24 cellular contexts compared by ENCODE assay signal in genomic region chr2:139917723-139918384, GRCh38.
"Had no signal": no experiment of that assay in that cellular context is flagged by ENCODE, and none has a peak within 500 bp of the region (broad histone marks: within the 10 kb centered on the region; RNA-seq: fewer than 3 reads in every experiment).

No MANE protein-coding gene starts in this region.

- DNase-seq: activated B cell treated with CpG ODN at 0.5 μM for 24 hours; activated CD4-positive, alpha-beta memory T cell treated with anti-CD3 and anti-CD28 coated beads for 36 hours; activated CD4-positive, alpha-beta T cell treated with anti-CD3 and anti-CD28 coated beads for 36 hours; activated effector memory CD4-positive, alpha-beta T cell treated with anti-CD3 and anti-CD28 coated beads, Interleukin-2, amount 50 U/mL, for 16 hours; activated naive CD4-positive, alpha-beta T cell treated with anti-CD3 and anti-CD28 coated beads, Interleukin-2, amount 50 U/mL, for 16 hours; activated naive CD8-positive, alpha-beta T cell treated with anti-CD3 and anti-CD28 coated beads, Interleukin-2, amount 50 U/mL, for 24 hours; activated T-cell treated with anti-CD3 and anti-CD28 coated beads, Interleukin-2, amount 50 U/mL, for 72 hours; endodermal cell; foreskin keratinocyte; kidney; lower lobe of right lung; mesendoderm; mucosa of descending colon; stimulated activated naive CD8-positive, alpha-beta T cell treated with anti-CD3 and anti-CD28 coated beads, Interleukin-15, amount 100 ng/mL, for 72 hours; SW 1271; T-helper 17 cell; tibial artery had no signal

- H3K4me3 Mint-ChIP-seq: activated B cell treated with CpG ODN at 0.5 μM for 24 hours; activated CD4-positive, alpha-beta memory T cell treated with anti-CD3 and anti-CD28 coated beads for 36 hours; activated CD4-positive, alpha-beta T cell treated with anti-CD3 and anti-CD28 coated beads for 36 hours; activated naive CD8-positive, alpha-beta T cell treated with anti-CD3 and anti-CD28 coated beads, Interleukin-2, amount 50 U/mL, for 24 hours; activated T-cell treated with anti-CD3 and anti-CD28 coated beads, Interleukin-2, amount 50 U/mL, for 72 hours; central memory CD8-positive, alpha-beta T cell; endodermal cell; neural crest cell; stimulated activated effector memory CD8-positive, alpha-beta T cell treated with anti-CD3 and anti-CD28 coated beads, Interleukin-12 subunit alpha, Interleukin-12 subunit beta, amount 100 ng/mL, for 72 hours; stimulated activated naive CD8-positive, alpha-beta T cell treated with anti-CD3 and anti-CD28 coated beads, Interleukin-15, amount 100 ng/mL, for 72 hours; T-helper 17 cell had no signal

- H3K9me3 Mint-ChIP-seq: activated B cell treated with CpG ODN at 0.5 μM for 24 hours, neural crest cell had no signal

- H3K27me3 Mint-ChIP-seq: activated B cell treated with CpG ODN at 0.5 μM for 24 hours; activated CD4-positive, alpha-beta memory T cell treated with anti-CD3 and anti-CD28 coated beads for 36 hours; activated CD4-positive, alpha-beta T cell treated with anti-CD3 and anti-CD28 coated beads for 36 hours; activated naive CD8-positive, alpha-beta T cell treated with anti-CD3 and anti-CD28 coated beads, Interleukin-2, amount 50 U/mL, for 24 hours; central memory CD8-positive, alpha-beta T cell; progenitor cell of endocrine pancreas; stimulated activated naive CD8-positive, alpha-beta T cell treated with anti-CD3 and anti-CD28 coated beads, Interleukin-15, amount 100 ng/mL, for 72 hours; T-helper 17 cell had no signal

- H3K27me3 ChIP-seq: breast epithelium, foreskin keratinocyte, tibial artery had no signal

- H3K36me3 Mint-ChIP-seq: activated CD4-positive, alpha-beta memory T cell treated with anti-CD3 and anti-CD28 coated beads for 36 hours; stimulated activated effector memory CD8-positive, alpha-beta T cell treated with anti-CD3 and anti-CD28 coated beads, Interleukin-12 subunit alpha, Interleukin-12 subunit beta, amount 100 ng/mL, for 72 hours had no signal

- H3K4me1 ChIP-seq: breast epithelium, foreskin keratinocyte, lower lobe of right lung, tibial artery had no signal

- H3K36me3 ChIP-seq: breast epithelium, lower lobe of right lung, tibial artery had no signal

- H3K9me3 ChIP-seq: breast epithelium, lower lobe of right lung, mucosa of descending colon, tibial artery had no signal

- H3K27ac ChIP-seq: breast epithelium, coronary artery, epithelial cell of prostate, foreskin keratinocyte, lower lobe of right lung, tibial artery had no signal

- H3K27ac Mint-ChIP-seq: activated B cell treated with CpG ODN at 0.5 μM for 24 hours; activated CD4-positive, alpha-beta memory T cell treated with anti-CD3 and anti-CD28 coated beads for 36 hours; activated CD4-positive, alpha-beta T cell treated with anti-CD3 and anti-CD28 coated beads for 36 hours; activated naive CD8-positive, alpha-beta T cell treated with anti-CD3 and anti-CD28 coated beads, Interleukin-2, amount 50 U/mL, for 24 hours; activated T-cell treated with anti-CD3 and anti-CD28 coated beads, Interleukin-2, amount 50 U/mL, for 72 hours; endodermal cell; progenitor cell of endocrine pancreas; stimulated activated effector memory CD8-positive, alpha-beta T cell treated with anti-CD3 and anti-CD28 coated beads, Interleukin-12 subunit alpha, Interleukin-12 subunit beta, amount 100 ng/mL, for 72 hours; stimulated activated naive CD8-positive, alpha-beta T cell treated with anti-CD3 and anti-CD28 coated beads, Interleukin-15, amount 100 ng/mL, for 72 hours; T-helper 17 cell had no signal

- H3K4me3 ChIP-seq: breast epithelium, coronary artery, lower lobe of right lung, mucosa of descending colon, tibial artery had no signal

- H3K4me1 Mint-ChIP-seq: activated B cell treated with CpG ODN at 0.5 μM for 24 hours; activated CD4-positive, alpha-beta T cell treated with anti-CD3 and anti-CD28 coated beads for 36 hours; activated naive CD8-positive, alpha-beta T cell treated with anti-CD3 and anti-CD28 coated beads, Interleukin-2, amount 50 U/mL, for 24 hours; central memory CD8-positive, alpha-beta T cell; endodermal cell; neural crest cell; stimulated activated effector memory CD8-positive, alpha-beta T cell treated with anti-CD3 and anti-CD28 coated beads, Interleukin-12 subunit alpha, Interleukin-12 subunit beta, amount 100 ng/mL, for 72 hours; stimulated activated naive CD8-positive, alpha-beta T cell treated with anti-CD3 and anti-CD28 coated beads, Interleukin-15, amount 100 ng/mL, for 72 hours; T-helper 17 cell had no signal
